10 cellular contexts compared by ENCODE assay signal in the genomic region with DNA sequence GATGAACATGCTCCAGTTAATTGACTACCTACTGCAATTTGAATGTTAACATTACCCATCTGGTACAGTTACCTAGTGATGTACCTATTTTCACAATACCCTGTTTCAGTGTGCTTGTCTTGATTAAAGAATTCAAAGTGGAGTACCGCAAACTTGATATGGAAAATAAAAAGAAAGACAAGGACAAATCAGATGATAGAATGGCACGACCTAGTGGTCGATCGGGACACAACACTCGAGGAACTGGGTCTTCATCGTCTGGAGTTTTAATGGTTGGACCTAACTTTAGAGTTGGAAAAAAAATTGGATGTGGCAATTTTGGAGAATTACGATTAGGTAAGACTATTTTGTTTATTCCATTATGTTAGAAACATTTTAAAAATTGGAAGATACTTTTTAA. TPM values are rescaled to one million over a fixed set of nuclear protein-coding genes. Genes with fewer than 3 reads are reported as not detected.
DNase-seq lines count a peak whose midpoint lies in the region; ATAC-seq lines count a peak whose summit lies in the region.
"Had no signal": no experiment of that assay in that cellular context is flagged by ENCODE, and none has a peak within 500 bp of the region (broad histone marks: within the 10 kb centered on the region; RNA-seq: fewer than 3 reads in every experiment).

No MANE protein-coding gene starts in this region.

- in situ Hi-C loops in KBM-7 (cut with MboI; ENCODE audit: low pct_unique_long_range_greater_than_20kb, low sequenced_read_pairs), result no loop called here

- peaks cover 4 to 12% of the 10 kb centered on the region in 2 donors for H3K36me3 Mint-ChIP-seq in CD4-positive, alpha-beta memory T cell
- peaks cover 16% of the 10 kb centered on the region for H3K36me3 Mint-ChIP-seq in activated CD8-positive, alpha-beta T cell treated with anti-CD3 and anti-CD28 coated beads, Interleukin-2, amount 10 ng/mL, durations not matched to agents 7 days and 5 days (ENCODE audit: low read depth)

- POLR2A ChIA-PET in CD4-positive, alpha-beta memory T cell (lab: Charles Lee; ENCODE audit: partially characterized antibody), result interaction anchor here (0.7 to 6.3 kb wide), 2 partner anchors 122 to 123 kb away, joined by 3 to 71 read pairs; a partner anchor contains a TSS
- POLR2A ChIA-PET in activated CD8-positive, alpha-beta T cell treated with anti-CD3 and anti-CD28 coated beads, Interleukin-2, amount 10 ng/mL, durations not matched to agents 7 days and 5 days (lab: Charles Lee), result interaction anchor here (0.6 kb wide), 1 partner anchor 76 kb away, joined by 3 read pairs; no protein-coding TSS in a partner anchor

- no peaks in the 10 kb centered on the region for H3K36me3 ChIP-seq in CD4-positive, alpha-beta memory T cell (ENCODE audit: insufficient read depth, low read length)
- H3K36me3 ChIP-seq: HAP-1 had no signal

- peak overlapping the region in 3 of 7 donors; percentile 8 to 58 (median 32) for H3K27ac Mint-ChIP-seq in CD4-positive, alpha-beta memory T cell
- no peak overlapping the region for H3K27ac Mint-ChIP-seq in activated CD8-positive, alpha-beta T cell treated with anti-CD3 and anti-CD28 coated beads, Interleukin-2, amount 10 ng/mL, durations not matched to agents 7 days and 5 days

- H3K9me3 Mint-ChIP-seq in CD4-positive, alpha-beta memory T cell, result no peaks in the 10 kb centered on the region
- no peaks in the 10 kb centered on the region for H3K9me3 Mint-ChIP-seq in activated CD8-positive, alpha-beta T cell treated with anti-CD3 and anti-CD28 coated beads, Interleukin-2, amount 10 ng/mL, durations not matched to agents 7 days and 5 days (ENCODE audit: insufficient read depth)
- H3K9me3 Mint-ChIP-seq: activated B cell treated with CpG ODN at 0.5 μM for 24 hours had no signal

- CTCF ChIA-PET in CD4-positive, alpha-beta memory T cell (lab: Charles Lee; ENCODE audit: partially characterized antibody), result interaction anchor here (0.7 to 1.8 kb wide), 5 partner anchors 9 to 126 kb away, joined by 3 to 5 read pairs (median 3); a partner anchor contains a TSS
- CTCF ChIA-PET in activated CD8-positive, alpha-beta T cell treated with anti-CD3 and anti-CD28 coated beads, Interleukin-2, amount 10 ng/mL, durations not matched to agents 7 days and 5 days (lab: Charles Lee), result interaction anchor here (0.6 to 1.9 kb wide), 9 partner anchors 10 to 178 kb away, joined by 3 to 13 read pairs (median 4); a partner anchor contains a TSS

- no peaks in the 10 kb centered on the region for H3K27me3 ChIP-seq in CD4-positive, alpha-beta memory T cell (ENCODE audit: insufficient read depth, low read length)

- H3K4me3 Mint-ChIP-seq in CD4-positive, alpha-beta memory T cell, result no peak overlapping the region
- no peak overlapping the region for H3K4me3 Mint-ChIP-seq in activated CD8-positive, alpha-beta T cell treated with anti-CD3 and anti-CD28 coated beads, Interleukin-2, amount 10 ng/mL, durations not matched to agents 7 days and 5 days

- H3K4me1 ChIP-seq in CD4-positive, alpha-beta memory T cell (ENCODE audit: insufficient read depth, low read length), result peaks cover 39% of the 10 kb centered on the region
- H3K4me1 ChIP-seq: HAP-1 had no signal

- peak in 4 of 5 donors; percentile 10 to 41 (median 22) for DNase-seq in CD4-positive, alpha-beta memory T cell
- DNase-seq in KBM-7, result peak; percentile 20
- peak; percentile 30 for DNase-seq in activated CD8-positive, alpha-beta T cell treated with anti-CD3 and anti-CD28 coated beads, Interleukin-2, amount 10 ng/mL, durations not matched to agents 7 days and 5 days
- DNase-seq in left lobe of liver (ENCODE audit: low spot score), result no peak
- no peak for DNase-seq in substantia nigra (lab: John Stamatoyannopoulos, UW)
- DNase-seq in hypothalamus (lab: John Stamatoyannopoulos, UW), result no peak
- no peak for DNase-seq in Right ventricle myocardium inferior (ENCODE audit: missing footprints)
- DNase-seq: activated B cell treated with CpG ODN at 0.5 μM for 24 hours had no signal

- H3K27me3 Mint-ChIP-seq in CD4-positive, alpha-beta memory T cell, result no peaks in the 10 kb centered on the region
- H3K27me3 Mint-ChIP-seq in activated CD8-positive, alpha-beta T cell treated with anti-CD3 and anti-CD28 coated beads, Interleukin-2, amount 10 ng/mL, durations not matched to agents 7 days and 5 days (ENCODE audit: low read depth), result no peaks in the 10 kb centered on the region
- H3K27me3 Mint-ChIP-seq: activated B cell treated with CpG ODN at 0.5 μM for 24 hours had no signal

- no peak overlapping the region for H3K27ac ChIP-seq in CD4-positive, alpha-beta memory T cell (ENCODE audit: low read depth, low read length)
- H3K27ac ChIP-seq in substantia nigra (ENCODE audit: low read depth, low read length, poor library complexity, severe bottlenecking), result no peak overlapping the region

- intact Hi-C loops in CD4-positive, alpha-beta memory T cell (cut with micrococcal nuclease), result no loop called here
- intact Hi-C loops in Right ventricle myocardium inferior (cut with DNase I), result no loop called here

- no peak for ATAC-seq in activated CD8-positive, alpha-beta T cell treated with anti-CD3 and anti-CD28 coated beads, Interleukin-2, amount 10 ng/mL, durations not matched to agents 7 days and 5 days
- ATAC-seq in left lobe of liver (peak; percentile 87), HG02623 (IDR thresholded peaks at IDR 0.05; ENCODE audit: unreplicated experiment) (no peak), Right ventricle myocardium inferior (no peak)

- H3K4me1 Mint-ChIP-seq in CD4-positive, alpha-beta memory T cell, result peaks cover 39 to 66% (median 52%) of the 10 kb centered on the region in 4 donors
- H3K4me1 Mint-ChIP-seq in activated CD8-positive, alpha-beta T cell treated with anti-CD3 and anti-CD28 coated beads, Interleukin-2, amount 10 ng/mL, durations not matched to agents 7 days and 5 days (ENCODE audit: low read depth), result peaks cover 41% of the 10 kb centered on the region

- no peak overlapping the region for H3K4me3 ChIP-seq in CD4-positive, alpha-beta memory T cell (ENCODE audit: low read length in 2 of 2)
- H3K4me3 ChIP-seq: HAP-1 had no signal

- no peaks in the 10 kb centered on the region for H3K9me3 ChIP-seq in CD4-positive, alpha-beta memory T cell (ENCODE audit: control insufficient read depth in 1 of 2, low read length in 2 of 2)
- H3K9me3 ChIP-seq: HAP-1 had no signal

RNA-seq across cellular contexts. Expression of a gene that starts 33.5 kb away (rescaled TPM):
- total RNA-seq in CD4-positive, alpha-beta memory T cell, result 10 to 100 TPM; 86.5 to 93.0 TPM
- 10 to 100 TPM; 23.2 to 26.4 TPM for polyA plus RNA-seq in CD4-positive, alpha-beta memory T cell
- 10 to 100 TPM; 26.9 to 28.6 TPM for total RNA-seq in activated CD8-positive, alpha-beta T cell treated with anti-CD3 and anti-CD28 coated beads, Interleukin-2, amount 10 ng/mL, durations not matched to agents 7 days and 5 days
- 17.2 TPM for total RNA-seq in left lobe of liver
- 20.6 TPM for total RNA-seq in Right ventricle myocardium inferior

Comparison
In these comparisons a context has a peak if more than half of its experiments do, and no peak if none do; other contexts are left out.
1. DNase-seq: peak in CD4-positive, alpha-beta memory T cell (4 of 5), KBM-7 (single experiment) and activated CD8-positive, alpha-beta T cell treated with anti-CD3 and anti-CD28 coated beads, Interleukin-2, amount 10 ng/mL, durations not matched to agents 7 days and 5 days (single experiment); none in left lobe of liver (single experiment), substantia nigra (0 of 49), hypothalamus (0 of 51) and Right ventricle myocardium inferior (single experiment).